22 cellular contexts compared by ENCODE assay signal in genomic region chr2:96025107-96025492, GRCh38. TPM values are rescaled to one million over a fixed set of nuclear protein-coding genes. Genes with fewer than 3 reads are reported as not detected.
A peak's percentile ranks its signal among the peaks of the same experiment; 100 is the strongest.
DNase-seq lines count a peak whose midpoint lies in the region; ATAC-seq and TF ChIP-seq lines count a peak whose summit lies in the region.
"Had no signal": no experiment of that assay in that cellular context is flagged by ENCODE, and none has a peak within 500 bp of the region (broad histone marks: within the 10 kb centered on the region; RNA-seq: fewer than 3 reads in every experiment).

No MANE protein-coding gene starts in this region.

- H3K36me3 Mint-ChIP-seq in naive thymus-derived CD4-positive, alpha-beta T cell: no peaks in the 10 kb centered on the region
- H3K36me3 Mint-ChIP-seq: IgD-negative memory B cell had no signal

- POLR2A ChIA-PET in naive thymus-derived CD4-positive, alpha-beta T cell (lab: Charles Lee): no interaction called here

- H3K4me1 Mint-ChIP-seq in naive thymus-derived CD4-positive, alpha-beta T cell: peaks cover 0 to 3% (median 0%) of the 10 kb centered on the region in 7 donors

- no peak overlapping the region for H3K4me3 ChIP-seq in right atrium auricular region
- H3K4me3 ChIP-seq in fibroblast of the aortic adventitia (ENCODE audit: low read depth, low read length): no peak overlapping the region
- no peak overlapping the region for H3K4me3 ChIP-seq in upper lobe of right lung
- H3K4me3 ChIP-seq in naive thymus-derived CD4-positive, alpha-beta T cell (ENCODE audit: low read length): no peak overlapping the region

- H3K9me3 Mint-ChIP-seq in naive thymus-derived CD4-positive, alpha-beta T cell: no peaks in the 10 kb centered on the region
- H3K9me3 Mint-ChIP-seq: CD8-positive, alpha-beta memory T cell; IgD-negative memory B cell had no signal

- no peak overlapping the region for H3K4me3 Mint-ChIP-seq in naive thymus-derived CD4-positive, alpha-beta T cell
- H3K4me3 Mint-ChIP-seq: CD8-positive, alpha-beta memory T cell; IgD-negative memory B cell had no signal

- H3K27me3 Mint-ChIP-seq in naive thymus-derived CD4-positive, alpha-beta T cell: no peaks in the 10 kb centered on the region
- H3K27me3 Mint-ChIP-seq: CD8-positive, alpha-beta memory T cell; IgD-negative memory B cell had no signal

- CTCF ChIA-PET in naive thymus-derived CD4-positive, alpha-beta T cell (lab: Charles Lee): interaction anchor here (1.1 kb wide), 1 partner anchor 93 kb away, joined by 3 read pairs; no protein-coding TSS in a partner anchor

- no peak overlapping the region for H3K27ac Mint-ChIP-seq in naive thymus-derived CD4-positive, alpha-beta T cell
- H3K27ac Mint-ChIP-seq: IgD-negative memory B cell had no signal

- no peaks in the 10 kb centered on the region for H3K27me3 ChIP-seq in right atrium auricular region
- no peaks in the 10 kb centered on the region for H3K27me3 ChIP-seq in upper lobe of right lung
- no peaks in the 10 kb centered on the region for H3K27me3 ChIP-seq in naive thymus-derived CD4-positive, alpha-beta T cell (ENCODE audit: control insufficient read depth in 2 of 2, insufficient read depth in 2 of 2, low read length in 2 of 2)

- H3K9me3 ChIP-seq in right atrium auricular region (no peaks in the 10 kb centered on the region), upper lobe of right lung (no peaks in the 10 kb centered on the region)
- H3K9me3 ChIP-seq in naive thymus-derived CD4-positive, alpha-beta T cell (ENCODE audit: control insufficient read depth in 2 of 3, low read length in 3 of 3): no peaks in the 10 kb centered on the region

- no peak for TF ChIP-seq CTCF in right atrium auricular region (IDR thresholded peaks at IDR 0.05)
- TF ChIP-seq CTCF in fibroblast of the aortic adventitia (IDR thresholded peaks at IDR 0.05; ENCODE audit: insufficient read depth, low read length): no peak
- TF ChIP-seq CTCF in upper lobe of right lung (IDR thresholded peaks at IDR 0.05): no peak

- no peak overlapping the region for H3K27ac ChIP-seq in right atrium auricular region
- no peak overlapping the region for H3K27ac ChIP-seq in upper lobe of right lung
- no peak overlapping the region for H3K27ac ChIP-seq in naive thymus-derived CD4-positive, alpha-beta T cell (ENCODE audit: low read depth, low read length)
- H3K27ac ChIP-seq: C4-2B, RWPE1 had no signal

- ATAC-seq in Right ventricle myocardium superior (ENCODE audit: poor library complexity) (no peak), upper lobe of right lung (no peak), HG03135 (IDR thresholded peaks at IDR 0.05; ENCODE audit: unreplicated experiment) (no peak)
- ATAC-seq in naive thymus-derived CD4-positive, alpha-beta T cell: no peak

- intact Hi-C loops in Right ventricle myocardium superior (cut with DNase I): no loop called here
- intact Hi-C loops in upper lobe of right lung (cut with DNase I): loop anchor here (10.0 kb wide), 1 partner anchor 90 kb away; the partner anchor contains the start of gene ADRA2B
- intact Hi-C loops in naive thymus-derived CD4-positive, alpha-beta T cell (cut with micrococcal nuclease): no loop called here

- DNase-seq in Right ventricle myocardium superior (peak; percentile 60), right atrium auricular region (ENCODE audit: low spot score) (no peak), fibroblast of the aortic adventitia (ENCODE audit: low read depth) (peak; percentile 12), myocyte (ENCODE audit: low read depth) (peak; percentile 53), upper lobe of right lung (peak; percentile 27), amygdala (lab: John Stamatoyannopoulos, UW) (no peak)
- DNase-seq in naive thymus-derived CD4-positive, alpha-beta T cell: no peak
- DNase-seq: NCI-H1105; NCI-H146; NCI-H2029; NCI-H2227 treated with DMSO at 0.1 percent for 48 hours; NCI-H510A; NCI-H774; NK-92 treated with Interleukin-12 subunit alpha and Interleukin-12 subunit beta, amount 100 ng/mL, for 24 hours had no signal

- H3K4me1 ChIP-seq in right atrium auricular region (no peaks in the 10 kb centered on the region), upper lobe of right lung (no peaks in the 10 kb centered on the region)
- no peaks in the 10 kb centered on the region for H3K4me1 ChIP-seq in naive thymus-derived CD4-positive, alpha-beta T cell (ENCODE audit: control insufficient read depth in 2 of 2, insufficient read depth in 2 of 2, low read length in 2 of 2)

- H3K36me3 ChIP-seq in right atrium auricular region: no peaks in the 10 kb centered on the region
- no peaks in the 10 kb centered on the region for H3K36me3 ChIP-seq in upper lobe of right lung
- H3K36me3 ChIP-seq in naive thymus-derived CD4-positive, alpha-beta T cell (ENCODE audit: control insufficient read depth in 2 of 3, insufficient read depth in 3 of 3, low read length in 3 of 3): no peaks in the 10 kb centered on the region

RNA-seq across cellular contexts. Expression of gene GPAT2, which starts 9.6 kb away (rescaled TPM):
- total RNA-seq in Right ventricle myocardium superior (6.4 TPM), right atrium auricular region (1 to 10 TPM; 1.8 to 3.9 TPM), fibroblast of the aortic adventitia (ENCODE audit: low replicate concordance) (10.2 TPM in 1 of 2 replicates, not detected in the other), myocyte (not detected in 2 replicates), upper lobe of right lung (3.2 TPM)
- polyA plus RNA-seq in myocyte (2012): 0.05 TPM
- 10 to 100 TPM in 1 of 5 experiments, 1 to 10 TPM in 4; 1.7 to 11.3 (median 3.7) TPM for total RNA-seq in naive thymus-derived CD4-positive, alpha-beta T cell
- 1 to 10 TPM in 1 of 2 donors, under 1 TPM in 1; 0.34 to 4.6 TPM for polyA plus RNA-seq in naive thymus-derived CD4-positive, alpha-beta T cell
- total RNA-seq: A172, Daoy, H4 had no signal

RNA-seq across cellular contexts. Expression of gene ANKRD36C, which starts 33.5 kb away (rescaled TPM):
- total RNA-seq in Right ventricle myocardium superior (4.9 TPM), right atrium auricular region (10 to 100 TPM in 1 of 2 donors, 1 to 10 TPM in 1; 4.1 to 11.1 TPM), fibroblast of the aortic adventitia (ENCODE audit: low replicate concordance) (69.1 and 94.5 TPM in 2 replicates), myocyte (16.6 and 29.1 TPM in 2 replicates), upper lobe of right lung (24.3 TPM)
- polyA plus RNA-seq in myocyte (2012): 3.4 TPM
- 10 to 100 TPM; 62.4 to 96.9 (median 79.3) TPM for total RNA-seq in naive thymus-derived CD4-positive, alpha-beta T cell
- 10 to 100 TPM; 12.7 to 18.5 TPM for polyA plus RNA-seq in naive thymus-derived CD4-positive, alpha-beta T cell

Comparison
In these comparisons a context has a peak if more than half of its experiments do, and no peak if none do; other contexts are left out.
1. DNase-seq: peak in Right ventricle myocardium superior (single experiment), fibroblast of the aortic adventitia (single experiment), myocyte (single experiment) and upper lobe of right lung (single experiment); none in right atrium auricular region (single experiment), naive thymus-derived CD4-positive, alpha-beta T cell (0 of 9) and amygdala (0 of 56).